ENCODE assay signal across 20 cellular contexts in the genomic region with DNA sequence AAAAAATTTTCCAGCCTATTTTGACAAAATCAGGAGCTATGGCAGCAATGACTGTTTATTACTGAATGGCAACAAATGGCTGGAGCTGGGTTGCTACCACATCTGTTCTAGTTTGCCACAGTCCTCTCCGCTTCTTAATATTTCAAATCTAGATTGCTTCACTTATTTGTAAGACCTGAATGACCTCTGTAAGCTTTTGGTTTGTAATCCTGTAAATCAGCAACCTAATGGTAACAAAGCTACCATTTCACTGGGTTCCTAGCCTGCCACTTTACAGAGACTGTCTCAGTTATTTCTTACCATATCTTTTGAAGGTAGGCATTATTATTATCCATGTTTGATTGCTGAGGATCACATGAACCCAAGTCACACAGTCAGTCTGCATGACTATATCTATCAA. TPM values are rescaled to one million over a fixed set of nuclear protein-coding genes. Genes with fewer than 3 reads are reported as not detected.
DNase-seq lines count a peak whose midpoint lies in the region; ATAC-seq and TF ChIP-seq lines count a peak whose summit lies in the region.
"Had no signal": no experiment of that assay in that cellular context is flagged by ENCODE, and none has a peak within 500 bp of the region (broad histone marks: within the 10 kb centered on the region; RNA-seq: fewer than 3 reads in every experiment).

No MANE protein-coding gene starts in this region.

- no peak overlapping the region for H3K27ac ChIP-seq in liver (ENCODE audit: low read depth in 1 of 2, low read length in 2 of 2)
- H3K27ac ChIP-seq: BLaER1, SJCRH30 had no signal

- H3K36me3 ChIP-seq in liver (ENCODE audit: control insufficient read depth in 4 of 4, insufficient read depth in 3 of 4, low read depth in 1 of 4, low read length in 3 of 4): peaks cover 18 to 56% (median 52%) of the 10 kb centered on the region in 4 donors

- H3K36me3 Mint-ChIP-seq in activated T-cell treated with anti-CD3 and anti-CD28 coated beads, Interleukin-2, amount 50 U/mL, for 24 hours (ENCODE audit: low read depth): peaks cover 96% of the 10 kb centered on the region
- peaks cover 55% of the 10 kb centered on the region for H3K36me3 Mint-ChIP-seq in activated T-cell treated with anti-CD3 and anti-CD28 coated beads, Interleukin-2, amount 50 U/mL, for 4 hours (ENCODE audit: insufficient read depth)
- H3K36me3 Mint-ChIP-seq in T-helper 17 cell (ENCODE audit: low read depth): peaks cover 12% of the 10 kb centered on the region

- no peaks in the 10 kb centered on the region for H3K9me3 ChIP-seq in T-helper 17 cell (ENCODE audit: control insufficient read depth, low read length, poor library complexity, severe bottlenecking)
- H3K9me3 ChIP-seq in liver (ENCODE audit: control insufficient read depth in 4 of 4, low read length in 3 of 4): no peaks in the 10 kb centered on the region
- H3K9me3 ChIP-seq: BLaER1, SJCRH30 had no signal

- peaks cover 3 to 8% (median 7%) of the 10 kb centered on the region in 4 donors for H3K4me1 ChIP-seq in liver (ENCODE audit: control insufficient read depth in 4 of 4, insufficient read depth in 4 of 4, low read length in 3 of 4)
- H3K4me1 ChIP-seq: SJCRH30 had no signal

- H3K4me1 Mint-ChIP-seq in activated T-cell treated with anti-CD3 and anti-CD28 coated beads, Interleukin-2, amount 50 U/mL, for 24 hours (ENCODE audit: low read depth): peaks cover 46% of the 10 kb centered on the region
- H3K4me1 Mint-ChIP-seq in activated T-cell treated with anti-CD3 and anti-CD28 coated beads, Interleukin-2, amount 50 U/mL, for 4 hours (ENCODE audit: low read depth): peaks cover 30% of the 10 kb centered on the region
- peaks cover 16% of the 10 kb centered on the region for H3K4me1 Mint-ChIP-seq in T-helper 17 cell

- H3K4me3 Mint-ChIP-seq in activated T-cell treated with anti-CD3 and anti-CD28 coated beads, Interleukin-2, amount 50 U/mL, for 24 hours: no peak overlapping the region
- no peak overlapping the region for H3K4me3 Mint-ChIP-seq in activated T-cell treated with anti-CD3 and anti-CD28 coated beads, Interleukin-2, amount 50 U/mL, for 4 hours
- H3K4me3 Mint-ChIP-seq in T-helper 17 cell: no peak overlapping the region
- H3K4me3 Mint-ChIP-seq: CD4-positive, CD25-positive, alpha-beta regulatory T cell had no signal

- TF ChIP-seq CTCF in liver (IDR thresholded peaks at IDR 0.05; ENCODE audit: low read depth, low read length, missing input control): no peak

- no peak overlapping the region for H3K9ac ChIP-seq in liver (ENCODE audit: low read depth in 1 of 2, low read length in 2 of 2)
- H3K9ac ChIP-seq: BLaER1 had no signal

- TF ChIP-seq RAD21 in liver (IDR thresholded peaks at IDR 0.05): no peak

- H3K27me3 ChIP-seq in liver (ENCODE audit: control insufficient read depth in 4 of 4, insufficient read depth in 4 of 4, low read length in 3 of 4): no peaks in the 10 kb centered on the region
- H3K27me3 ChIP-seq: BLaER1, SJCRH30 had no signal

- peak overlapping the region; percentile 47 for H3K27ac Mint-ChIP-seq in activated T-cell treated with anti-CD3 and anti-CD28 coated beads, Interleukin-2, amount 50 U/mL, for 24 hours
- peak overlapping the region; percentile 19 for H3K27ac Mint-ChIP-seq in T-helper 17 cell

- H3K4me3 ChIP-seq in liver (ENCODE audit: low read depth in 1 of 3, low read length in 3 of 3): no peak overlapping the region
- H3K4me3 ChIP-seq: BLaER1, SJCRH30 had no signal

- no peaks in the 10 kb centered on the region for H3K27me3 Mint-ChIP-seq in activated T-cell treated with anti-CD3 and anti-CD28 coated beads, Interleukin-2, amount 50 U/mL, for 24 hours
- H3K27me3 Mint-ChIP-seq in activated T-cell treated with anti-CD3 and anti-CD28 coated beads, Interleukin-2, amount 50 U/mL, for 4 hours (ENCODE audit: low read depth): no peaks in the 10 kb centered on the region
- H3K27me3 Mint-ChIP-seq in T-helper 17 cell: no peaks in the 10 kb centered on the region
- H3K27me3 Mint-ChIP-seq: CD4-positive, CD25-positive, alpha-beta regulatory T cell had no signal

- WGBS in liver: 48% methylated on average over 1 of the region's 1 CpG

- ATAC-seq in activated T-cell treated with anti-CD3 and anti-CD28 coated beads, Interleukin-2, amount 50 U/mL, for 4 hours: no peak
- no peak for ATAC-seq in T-helper 17 cell
- ATAC-seq: PC-3, Right ventricle myocardium inferior, SK-N-SH treated with all-trans-retinoic acid at 6 μM for 48 hours had no signal

- no peaks in the 10 kb centered on the region for H3K9me3 Mint-ChIP-seq in activated T-cell treated with anti-CD3 and anti-CD28 coated beads, Interleukin-2, amount 50 U/mL, for 24 hours
- H3K9me3 Mint-ChIP-seq in activated T-cell treated with anti-CD3 and anti-CD28 coated beads, Interleukin-2, amount 50 U/mL, for 4 hours: no peaks in the 10 kb centered on the region

- no peak for DNase-seq in activated T-cell treated with anti-CD3 and anti-CD28 coated beads, Interleukin-2, amount 50 U/mL, for 24 hours
- no peak for DNase-seq in activated T-cell treated with anti-CD3 and anti-CD28 coated beads, Interleukin-2, amount 50 U/mL, for 4 hours
- no peak for DNase-seq in T-helper 17 cell
- no peak for DNase-seq in NCI-H345 (lab: John Stamatoyannopoulos, UW)
- DNase-seq in GDM1 (lab: John Stamatoyannopoulos, UW): no peak
- no peak for DNase-seq in NCI-H774 (lab: John Stamatoyannopoulos, UW)
- DNase-seq: CD4-positive, CD25-positive, alpha-beta regulatory T cell; DMS79; NCI-H1092; NCI-H1436 treated with DMSO at 0.1 percent for 48 hours; NCI-H187 treated with DMSO at 0.1 percent for 48 hours; NCI-H2171 treated with DMSO at 0.1 percent for 48 hours; NCI-H524; NCI-H748 treated with DMSO at 0.1 percent for 48 hours; PC-3; SJCRH30 had no signal

TF ChIP-seq in liver, 16 proteins besides CTCF, POLR2A, EP300 and RAD21:
- TF ChIP-seq HNF4A (conservative IDR thresholded peaks at IDR 0.05): peak in 1 of 2 donors; percentile 32
- TF ChIP-seq RXRA (IDR thresholded peaks at IDR 0.05): peak; percentile 28 to 60
- TF ChIP-seq YY1 (IDR thresholded peaks at IDR 0.05): peak; percentile 66
- TF ChIP-seq TAF1 (conservative IDR thresholded peaks at IDR 0.05): no peak

RNA-seq across cellular contexts. Expression of a gene that starts 15.4 kb away (rescaled TPM):
- 10 to 100 TPM; 52.5 to 69.2 (median 56.4) TPM for total RNA-seq in activated T-cell treated with anti-CD3 and anti-CD28 coated beads, Interleukin-2, amount 50 U/mL, for 4 hours
- total RNA-seq in T-helper 17 cell: 10 to 100 TPM; 54.0 to 58.8 TPM
- 10 to 100 TPM; 10.1 to 16.1 TPM for total RNA-seq in liver
- 1 to 10 TPM; 6.9 to 7.2 TPM for polyA plus RNA-seq in liver

RNA-seq across cellular contexts. Expression of a gene that starts 43.2 kb away (rescaled TPM):
- 10 to 100 TPM; 89.6 to 94.8 (median 93.1) TPM for total RNA-seq in activated T-cell treated with anti-CD3 and anti-CD28 coated beads, Interleukin-2, amount 50 U/mL, for 4 hours
- total RNA-seq in T-helper 17 cell (10 to 100 TPM; 84.1 to 87.5 TPM), liver (10 to 100 TPM; 13.8 to 16.0 TPM)
- polyA plus RNA-seq in liver: 10 to 100 TPM in 1 of 2 donors, 1 to 10 TPM in 1; 8.8 to 12.1 TPM

Comparison
In these comparisons a context has a peak if more than half of its experiments do, and no peak if none do; other contexts are left out.
1. RNA of a gene that starts 43.2 kb away (total RNA-seq): 89.6 to 94.8 TPM in activated T-cell treated with anti-CD3 and anti-CD28 coated beads, Interleukin-2, amount 50 U/mL, for 4 hours and 84.1 to 87.5 TPM in T-helper 17 cell; 13.8 to 16.0 TPM in liver; every median in the first group is over 4 times any median in the second.